ENCODE assay signal across 8 cellular contexts in the genomic region with DNA sequence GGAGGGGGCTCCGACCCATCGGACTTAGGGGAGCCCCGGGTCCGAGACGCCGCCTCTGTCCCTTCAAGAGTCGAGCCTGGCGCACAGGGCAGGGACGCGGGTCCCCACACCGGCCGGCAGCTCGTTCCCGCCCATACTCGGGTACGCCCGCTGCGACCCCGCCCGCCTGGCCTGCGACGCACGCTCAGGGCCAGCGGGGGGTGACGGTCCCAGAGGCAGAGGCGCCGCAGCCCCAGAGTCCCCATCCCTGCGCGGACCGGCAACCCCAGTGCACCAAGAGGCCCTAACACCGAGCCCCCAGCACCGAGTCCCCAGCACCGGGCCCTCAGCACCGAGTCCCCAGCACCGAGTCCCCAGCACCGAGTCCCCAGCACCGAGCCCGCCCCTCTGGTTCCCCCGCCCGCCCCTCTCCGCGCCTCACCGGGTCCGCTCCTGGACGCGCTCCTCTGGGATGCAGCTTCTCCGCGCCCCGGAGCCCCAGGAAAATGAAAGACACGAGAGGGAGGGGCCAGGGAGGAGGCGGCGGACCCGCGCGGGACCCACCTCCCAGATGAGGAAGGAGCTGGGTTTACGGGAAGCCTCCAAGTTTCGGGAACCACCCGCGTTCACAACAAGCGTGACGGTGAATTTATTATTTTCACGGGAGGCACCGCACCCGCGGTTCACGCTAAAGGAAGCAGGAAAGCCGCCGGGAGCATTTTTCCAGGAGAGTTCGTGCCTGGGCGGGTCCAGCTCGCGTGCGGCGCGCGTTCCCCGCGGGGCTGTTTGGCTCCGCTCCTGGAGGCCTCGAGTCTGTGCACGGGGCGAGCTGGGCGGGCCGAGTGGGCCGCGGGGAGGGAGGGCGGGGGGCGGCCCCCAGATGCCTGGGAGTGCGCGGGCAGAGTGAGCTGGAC. TPM values are rescaled to one million over a fixed set of nuclear protein-coding genes. Genes with fewer than 3 reads are reported as not detected.
DNase-seq lines count a peak whose midpoint lies in the region; ATAC-seq and TF ChIP-seq lines count a peak whose summit lies in the region.

Gene SECTM1, minus strand, starts transcription at position 488 of the 893 bp plus-strand sequence. CDS start 6,526 bp downstream, outside the sequence.

- H3K4me3 Mint-ChIP-seq in activated CD4-positive, alpha-beta T cell treated with anti-CD3 and anti-CD28 coated beads for 36 hours: peak within 1 kb of the TSS; percentile 72

- H3K9me3 ChIP-seq in heart right ventricle: no peaks in the 10 kb centered on the region

- H3K4me1 Mint-ChIP-seq in activated CD4-positive, alpha-beta T cell treated with anti-CD3 and anti-CD28 coated beads for 36 hours: peaks cover 30% of the 10 kb centered on the region

- intact Hi-C loops in activated CD4-positive, alpha-beta T cell treated with anti-CD3 and anti-CD28 coated beads for 36 hours (cut with DNase I, micrococcal nuclease): no loop called here
- intact Hi-C loops in heart right ventricle (cut with DNase I): no loop called here

- H3K27ac ChIP-seq in heart right ventricle: peak within 1 kb of the TSS in 9 of 10 donors; percentile 11 to 90 (median 67)

- H3K27me3 ChIP-seq in heart right ventricle: peaks cover 0 to 47% (median 24%) of the 10 kb centered on the region in 7 donors

- peak within 1 kb of the TSS; percentile 86 for H3K27ac Mint-ChIP-seq in activated CD4-positive, alpha-beta T cell treated with anti-CD3 and anti-CD28 coated beads for 36 hours

- TF ChIP-seq CTCF in heart right ventricle (IDR thresholded peaks at IDR 0.05) (no peak), retinal pigment epithelial cell (conservative IDR thresholded peaks at IDR 0.05; ENCODE audit: low read depth, low read length) (no peak)

- no peak for DNase-seq in activated CD4-positive, alpha-beta T cell treated with anti-CD3 and anti-CD28 coated beads for 36 hours
- DNase-seq in activated CD4-positive, alpha-beta T cell treated with anti-CD3 and anti-CD28 coated beads for 4 hours: no peak
- peak; percentile 42 to 49 for DNase-seq in activated T-cell treated with anti-CD3 and anti-CD28 coated beads, Interleukin-2, amount 50 U/mL, for 48 hours
- DNase-seq in heart right ventricle: peak; percentile 55 to 59
- DNase-seq in retinal pigment epithelial cell (ENCODE audit: low read depth): no peak
- DNase-seq in SIG-M5 treated with dmso at 0.1 percent for 504 hours (lab: John Stamatoyannopoulos, UW; ENCODE audit: unreplicated experiment): no peak
- no peak for DNase-seq in NCI-H2227 (lab: John Stamatoyannopoulos, UW; ENCODE audit: unreplicated experiment)

- H3K4me1 ChIP-seq in heart right ventricle: peaks cover 19 to 59% (median 47%) of the 10 kb centered on the region in 9 donors

- POLR2A ChIA-PET in activated CD4-positive, alpha-beta T cell treated with anti-CD3 and anti-CD28 coated beads for 36 hours (lab: Charles Lee): interaction anchor here (0.8 to 1.9 kb wide), 3 partner anchors 12 to 37 kb away, joined by 3 to 6 read pairs (median 4); no protein-coding TSS in a partner anchor

- H3K36me3 ChIP-seq in heart right ventricle: no peaks in the 10 kb centered on the region

- CTCF ChIA-PET in activated CD4-positive, alpha-beta T cell treated with anti-CD3 and anti-CD28 coated beads for 36 hours (lab: Charles Lee): interaction anchor here (0.9 to 2.4 kb wide), 4 partner anchors 12 to 97 kb away, joined by 3 to 11 read pairs (median 3); no protein-coding TSS in a partner anchor

- H3K9me3 Mint-ChIP-seq in activated CD4-positive, alpha-beta T cell treated with anti-CD3 and anti-CD28 coated beads for 36 hours (ENCODE audit: low read depth): no peaks in the 10 kb centered on the region

- H3K27me3 Mint-ChIP-seq in activated CD4-positive, alpha-beta T cell treated with anti-CD3 and anti-CD28 coated beads for 36 hours: peaks cover 4% of the 10 kb centered on the region

- peak within 1 kb of the TSS; percentile 42 to 82 (median 58) for H3K4me3 ChIP-seq in heart right ventricle
- peak within 1 kb of the TSS; percentile 15 for H3K4me3 ChIP-seq in retinal pigment epithelial cell (ENCODE audit: low read length)

- no peaks in the 10 kb centered on the region for H3K36me3 Mint-ChIP-seq in activated CD4-positive, alpha-beta T cell treated with anti-CD3 and anti-CD28 coated beads for 36 hours (ENCODE audit: low read depth)

- WGBS in heart right ventricle, 2 donors: 2 to 3% methylated on average over 71 to 90 of the region's 90 CpGs

- peak; percentile 50 for ATAC-seq in activated CD4-positive, alpha-beta T cell treated with anti-CD3 and anti-CD28 coated beads for 36 hours
- ATAC-seq in heart right ventricle: peak; percentile 35 to 61 (median 46)
- no peak for ATAC-seq in HG03342 (IDR thresholded peaks at IDR 0.05; ENCODE audit: unreplicated experiment)

RNA-seq across cellular contexts. Expression of gene SECTM1, which starts in this region (rescaled TPM):
- total RNA-seq in activated CD4-positive, alpha-beta T cell treated with anti-CD3 and anti-CD28 coated beads for 36 hours: 10 to 100 TPM in 1 of 2 experiments, 1 to 10 TPM in 1; 9.0 to 10.9 TPM
- total RNA-seq in heart right ventricle: 10 to 100 TPM in 1 of 10 donors, 1 to 10 TPM in 9; 1.7 to 29.9 (median 3.9) TPM
- polyA plus RNA-seq in heart right ventricle: 1 to 10 TPM; 2.7 to 3.2 TPM

Comparison
In these comparisons a context has a peak if more than half of its experiments do, and no peak if none do; other contexts are left out.
1. DNase-seq: peak in activated T-cell treated with anti-CD3 and anti-CD28 coated beads, Interleukin-2, amount 50 U/mL, for 48 hours (2 of 2) and heart right ventricle (2 of 2); none in activated CD4-positive, alpha-beta T cell treated with anti-CD3 and anti-CD28 coated beads for 36 hours (single experiment), activated CD4-positive, alpha-beta T cell treated with anti-CD3 and anti-CD28 coated beads for 4 hours (0 of 2), retinal pigment epithelial cell (single experiment), SIG-M5 treated with dmso at 0.1 percent for 504 hours (single experiment) and NCI-H2227 (single experiment).